Comparison of ENCODE assay signal across 9 cellular contexts in genomic region chr3:138479355-138479964, GRCh38. TPM values are rescaled to one million over a fixed set of nuclear protein-coding genes. Genes with fewer than 3 reads are reported as not detected.
DNase-seq lines count a peak whose midpoint lies in the region; ATAC-seq and TF ChIP-seq lines count a peak whose summit lies in the region.
"Had no signal": no experiment of that assay in that cellular context is flagged by ENCODE, and none has a peak within 500 bp of the region (broad histone marks: within the 10 kb centered on the region; RNA-seq: fewer than 3 reads in every experiment).

No MANE protein-coding gene starts in this region.

- intact Hi-C loops in Calu3 (cut with micrococcal nuclease; ENCODE audit: unreplicated experiment) (loop anchor here (1.0 to 5.0 kb wide), 3 partner anchors 113 to 444 kb away; partner anchors contain the start of gene CEP70), ascending aorta (cut with DNase I) (no loop called here)

- H3K27me3 ChIP-seq in ascending aorta: no peaks in the 10 kb centered on the region

- BruUV-seq in Calu3 (replicated peaks; lab: Mats Ljungman, UMichigan): no TSS peak

- peak; percentile 92 for TF ChIP-seq CTCF in Calu3 (IDR thresholded peaks at IDR 0.05; ENCODE audit: unreplicated experiment)
- peak in 2 of 3 experiments; percentile 6 to 22 for TF ChIP-seq CTCF in ascending aorta (IDR thresholded peaks at IDR 0.05)

- no peak overlapping the region for H3K27ac Mint-ChIP-seq in Calu3 (ENCODE audit: unreplicated experiment)

- CTCF ChIA-PET in Calu3 (lab: Charles Lee): interaction anchor here (0.6 to 2.8 kb wide), 10 partner anchors 9 to 443 kb away, joined by 3 to 29 read pairs (median 4); partner anchors contain the start of gene CEP70

- H3K4me1 Mint-ChIP-seq in Calu3 (ENCODE audit: low read depth, unreplicated experiment): no peaks in the 10 kb centered on the region

- no peaks in the 10 kb centered on the region for H3K36me3 Mint-ChIP-seq in Calu3 (ENCODE audit: insufficient read depth, unreplicated experiment)

- H3K9me3 ChIP-seq in ascending aorta: no peaks in the 10 kb centered on the region

- ATAC-seq in GM19467 (IDR thresholded peaks at IDR 0.05; ENCODE audit: unreplicated experiment): peak; percentile 54
- no peak for ATAC-seq in HG02571 (IDR thresholded peaks at IDR 0.05; ENCODE audit: unreplicated experiment)
- ATAC-seq in GM18517 (IDR thresholded peaks at IDR 0.05; ENCODE audit: unreplicated experiment): no peak
- ATAC-seq in HG03439 (IDR thresholded peaks at IDR 0.05; ENCODE audit: unreplicated experiment): no peak

- no peak overlapping the region for H3K27ac ChIP-seq in ascending aorta

- no peaks in the 10 kb centered on the region for H3K36me3 ChIP-seq in ascending aorta

- DNase-seq in Calu3 (peak; percentile 79), NCI-H460 (ENCODE audit: extremely low read depth, low read depth) (peak; percentile 35), ascending aorta (ENCODE audit: low spot score in 2 of 2) (no peak), kidney tubule cell (ENCODE audit: low spot score) (peak; percentile 55)

- H3K9me3 Mint-ChIP-seq in Calu3 (ENCODE audit: low read depth, unreplicated experiment): no peaks in the 10 kb centered on the region

- H3K4me3 Mint-ChIP-seq in Calu3 (ENCODE audit: low read depth, unreplicated experiment): no peak overlapping the region

- H3K4me3 ChIP-seq in ascending aorta: no peak overlapping the region

- H3K4me1 ChIP-seq in ascending aorta: no peaks in the 10 kb centered on the region

- no peaks in the 10 kb centered on the region for H3K27me3 Mint-ChIP-seq in Calu3 (ENCODE audit: unreplicated experiment)

RNA-seq across cellular contexts. Expression of gene ESYT3, which starts 45.0 kb away (rescaled TPM):
- 3.2 and 3.5 TPM in 2 replicates for total RNA-seq in Calu3 (2022)
- total RNA-seq in NCI-H460 (2014; rRNA removed; shearing (Covaris generic)): 1.5 and 2.6 TPM in 2 replicates
- polyA plus RNA-seq in NCI-H460 (2014; cell fraction: nucleus; rRNA removed): 6.9 and 8.0 TPM in 2 replicates
- total RNA-seq in ascending aorta: not detected
- total RNA-seq: pulmonary artery endothelial cell had no signal

Comparison
In these comparisons a context has a peak if more than half of its experiments do, and no peak if none do; other contexts are left out.
1. DNase-seq: peak in Calu3 (single experiment), NCI-H460 (single experiment) and kidney tubule cell (single experiment); none in ascending aorta (0 of 2).